Comparison of ENCODE assay signal across 22 cellular contexts in genomic region chr5:170220196-170220595, GRCh38. TPM values are rescaled to one million over a fixed set of nuclear protein-coding genes. Genes with fewer than 3 reads are reported as not detected.
"Had no signal": no experiment of that assay in that cellular context is flagged by ENCODE, and none has a peak within 500 bp of the region (broad histone marks: within the 10 kb centered on the region; RNA-seq: fewer than 3 reads in every experiment).

No MANE protein-coding gene starts in this region.

- H3K9me3 Mint-ChIP-seq: activated naive CD4-positive, alpha-beta T cell treated with anti-CD3 and anti-CD28 coated beads, Interleukin-2, amount 10 ng/mL, durations not matched to agents 7 days and 5 days; activated T-helper 2 cell treated with anti-CD3 and anti-CD28 coated beads, Interferon-gamma antibody, Interleukin-2, Interleukin-4, amounts not matched to agents 10 μg/mL and 5 μg/mL and 100 μg/mL, durations not matched to agents 14 hours and 24 hours and 36 hours; naive thymus-derived CD8-positive, alpha-beta T cell; stimulated activated naive CD8-positive, alpha-beta T cell treated with anti-CD3 and anti-CD28 coated beads, Interleukin-15, Interleukin-2, amounts not matched to agents 100 ng/mL and 50 ng/mL, for 24 hours had no signal

- H3K36me3 Mint-ChIP-seq: activated naive CD4-positive, alpha-beta T cell treated with anti-CD3 and anti-CD28 coated beads, Interleukin-2, amount 10 ng/mL, durations not matched to agents 7 days and 5 days; naive thymus-derived CD8-positive, alpha-beta T cell had no signal

- ATAC-seq: left lobe of liver; naive thymus-derived CD8-positive, alpha-beta T cell had no signal

- H3K4me1 Mint-ChIP-seq: activated naive CD4-positive, alpha-beta T cell treated with anti-CD3 and anti-CD28 coated beads, Interleukin-2, amount 10 ng/mL, durations not matched to agents 7 days and 5 days; naive thymus-derived CD8-positive, alpha-beta T cell had no signal

- H3K27ac ChIP-seq: colonic mucosa, right atrium auricular region, suprapubic skin, VCaP had no signal

- H3K4me1 ChIP-seq: colonic mucosa, right atrium auricular region had no signal

- H3K27ac Mint-ChIP-seq: activated naive CD4-positive, alpha-beta T cell treated with anti-CD3 and anti-CD28 coated beads, Interleukin-2, amount 10 ng/mL, durations not matched to agents 7 days and 5 days; activated T-helper 2 cell treated with anti-CD3 and anti-CD28 coated beads, Interferon-gamma antibody, Interleukin-2, Interleukin-4, amounts not matched to agents 10 μg/mL and 5 μg/mL and 100 μg/mL, durations not matched to agents 14 hours and 24 hours and 36 hours; naive thymus-derived CD8-positive, alpha-beta T cell; stimulated activated naive CD8-positive, alpha-beta T cell treated with anti-CD3 and anti-CD28 coated beads, Interleukin-15, Interleukin-2, amounts not matched to agents 100 ng/mL and 50 ng/mL, for 24 hours had no signal

- H3K9me3 ChIP-seq: colonic mucosa, esophagus squamous epithelium, mucosa of descending colon, right atrium auricular region, suprapubic skin had no signal

- H3K4me3 Mint-ChIP-seq: activated naive CD4-positive, alpha-beta T cell treated with anti-CD3 and anti-CD28 coated beads, Interleukin-2, amount 10 ng/mL, durations not matched to agents 7 days and 5 days; naive thymus-derived CD8-positive, alpha-beta T cell; stimulated activated naive CD8-positive, alpha-beta T cell treated with anti-CD3 and anti-CD28 coated beads, Interleukin-15, Interleukin-2, amounts not matched to agents 100 ng/mL and 50 ng/mL, for 24 hours had no signal

- H3K27me3 ChIP-seq: colonic mucosa, esophagus squamous epithelium, right atrium auricular region, suprapubic skin had no signal

- H3K4me3 ChIP-seq: colonic mucosa, esophagus squamous epithelium, mucosa of descending colon, right atrium auricular region, suprapubic skin had no signal

- H3K36me3 ChIP-seq: colonic mucosa, esophagus squamous epithelium, right atrium auricular region, suprapubic skin had no signal

- H3K27me3 Mint-ChIP-seq: activated naive CD4-positive, alpha-beta T cell treated with anti-CD3 and anti-CD28 coated beads, Interleukin-2, amount 10 ng/mL, durations not matched to agents 7 days and 5 days; stimulated activated naive CD8-positive, alpha-beta T cell treated with anti-CD3 and anti-CD28 coated beads, Interleukin-15, Interleukin-2, amounts not matched to agents 100 ng/mL and 50 ng/mL, for 24 hours had no signal

- DNase-seq: activated CD4-positive, alpha-beta T cell treated with anti-CD3 and anti-CD28 coated beads for 1 hour; activated CD4-positive, alpha-beta T cell treated with anti-CD3 and anti-CD28 coated beads, Interleukin-2, amount 50 U/mL, for 4 hours; activated naive CD4-positive, alpha-beta T cell treated with anti-CD3 and anti-CD28 coated beads, Interleukin-2, amount 10 ng/mL, durations not matched to agents 7 days and 5 days; activated T-cell treated with anti-CD3 and anti-CD28 coated beads for 4 hours; caudate nucleus; colonic mucosa; effector CD4-positive, alpha-beta T cell; esophagus squamous epithelium; hippocampal formation; mucosa of descending colon; naive thymus-derived CD8-positive, alpha-beta T cell; small intestine; trophoblast cell had no signal

RNA-seq across cellular contexts. Expression of gene C5orf58, which starts 12.6 kb away (rescaled TPM):
- total RNA-seq: activated T-helper 2 cell treated with anti-CD3 and anti-CD28 coated beads, Interferon-gamma antibody, Interleukin-2, Interleukin-4, amounts not matched to agents 10 μg/mL and 5 μg/mL and 100 μg/mL, durations not matched to agents 14 hours and 24 hours and 36 hours; colonic mucosa; esophagus squamous epithelium; fibroblast of villous mesenchyme; left lobe of liver; lung microvascular endothelial cell; mucosa of descending colon; naive thymus-derived CD8-positive, alpha-beta T cell; right atrium auricular region; suprapubic skin had no signal
- polyA plus RNA-seq: keratinocyte, small intestine had no signal
